Comparison of ENCODE assay signal across 18 cellular contexts in genomic region chr2:237282568-237283128, GRCh38.
DNase-seq lines count a peak whose midpoint lies in the region; ATAC-seq and TF ChIP-seq lines count a peak whose summit lies in the region.
"Had no signal": no experiment of that assay in that cellular context is flagged by ENCODE, and none has a peak within 500 bp of the region (broad histone marks: within the 10 kb centered on the region; RNA-seq: fewer than 3 reads in every experiment).

No MANE protein-coding gene starts in this region.

- H3K9me3 Mint-ChIP-seq in activated CD4-positive, alpha-beta T cell treated with anti-CD3 and anti-CD28 coated beads, Interleukin-2, amount 10 ng/mL, durations not matched to agents 7 days and 5 days, result peaks cover 2% of the 10 kb centered on the region
- H3K9me3 Mint-ChIP-seq: activated CD4-positive, alpha-beta memory T cell treated with anti-CD3 and anti-CD28 coated beads for 36 hours had no signal

- no peak overlapping the region for H3K4me3 ChIP-seq in AG10803 (ENCODE audit: low read length)
- H3K4me3 ChIP-seq in RWPE2 (ENCODE audit: severe bottlenecking), result no peak overlapping the region
- H3K4me3 ChIP-seq in fibroblast of mammary gland (ENCODE audit: control insufficient read depth, low read depth, low read length), result no peak overlapping the region
- no peak overlapping the region for H3K4me3 ChIP-seq in psoas muscle
- H3K4me3 ChIP-seq in SJCRH30, result no peak overlapping the region
- H3K4me3 ChIP-seq: GM12878, heart right ventricle had no signal

- H3K27ac ChIP-seq in RWPE2 (ENCODE audit: poor library complexity, severe bottlenecking), result peak overlapping the region; percentile 51
- peak overlapping the region; percentile 21 for H3K27ac ChIP-seq in psoas muscle
- no peak overlapping the region for H3K27ac ChIP-seq in SJCRH30

- no peaks in the 10 kb centered on the region for H3K9me3 ChIP-seq in RWPE2 (ENCODE audit: severe bottlenecking)
- H3K9me3 ChIP-seq in psoas muscle, result no peaks in the 10 kb centered on the region
- H3K9me3 ChIP-seq in SJCRH30 (replicated peaks), result no peaks in the 10 kb centered on the region
- H3K9me3 ChIP-seq: heart right ventricle had no signal

- CTCF ChIA-PET in activated CD4-positive, alpha-beta T cell treated with anti-CD3 and anti-CD28 coated beads, Interleukin-2, amount 10 ng/mL, durations not matched to agents 7 days and 5 days (lab: Charles Lee), result no interaction called here

- no peaks in the 10 kb centered on the region for H3K27me3 ChIP-seq in RWPE2 (ENCODE audit: insufficient read depth, poor library complexity, severe bottlenecking)
- H3K27me3 ChIP-seq in psoas muscle (ENCODE audit: insufficient read depth in 3 of 3, low read length in 2 of 3), result no peaks in the 10 kb centered on the region
- H3K27me3 ChIP-seq in SJCRH30, result no peaks in the 10 kb centered on the region
- H3K27me3 ChIP-seq: heart right ventricle had no signal

- no peak overlapping the region for H3K4me3 Mint-ChIP-seq in activated CD4-positive, alpha-beta T cell treated with anti-CD3 and anti-CD28 coated beads, Interleukin-2, amount 10 ng/mL, durations not matched to agents 7 days and 5 days
- H3K4me3 Mint-ChIP-seq: activated CD4-positive, alpha-beta memory T cell treated with anti-CD3 and anti-CD28 coated beads for 36 hours; activated naive CD4-positive, alpha-beta T cell treated with anti-CD3 and anti-CD28 coated beads for 36 hours had no signal

- no peak overlapping the region for H3K27ac Mint-ChIP-seq in activated CD4-positive, alpha-beta T cell treated with anti-CD3 and anti-CD28 coated beads, Interleukin-2, amount 10 ng/mL, durations not matched to agents 7 days and 5 days
- H3K27ac Mint-ChIP-seq: activated CD4-positive, alpha-beta memory T cell treated with anti-CD3 and anti-CD28 coated beads for 36 hours; activated naive CD4-positive, alpha-beta T cell treated with anti-CD3 and anti-CD28 coated beads for 36 hours had no signal

- TF ChIP-seq CTCF in AG10803 (conservative IDR thresholded peaks at IDR 0.05; ENCODE audit: low read length) (no peak), RWPE2 (IDR thresholded peaks at IDR 0.05; ENCODE audit: poor library complexity, severe bottlenecking) (no peak), fibroblast of mammary gland (conservative IDR thresholded peaks at IDR 0.05; ENCODE audit: control insufficient read depth, insufficient read depth, low read depth, low read length) (no peak), psoas muscle (IDR thresholded peaks at IDR 0.05) (no peak)

- WGBS in psoas muscle, 3 donors, result 68 to 100% (median 73%) methylated on average over 1 of the region's 1 CpG

- H3K4me1 ChIP-seq in RWPE2 (ENCODE audit: insufficient read depth, poor library complexity, severe bottlenecking) (peaks cover 24% of the 10 kb centered on the region), psoas muscle (peaks cover 27% of the 10 kb centered on the region), SJCRH30 (peaks cover 11% of the 10 kb centered on the region)

- POLR2A ChIA-PET in activated CD4-positive, alpha-beta T cell treated with anti-CD3 and anti-CD28 coated beads, Interleukin-2, amount 10 ng/mL, durations not matched to agents 7 days and 5 days (lab: Charles Lee), result no interaction called here

- intact Hi-C loops in psoas muscle (cut with DNase I) (no loop called here), cardiac septum (cut with DNase I) (loop anchor here (5.0 kb wide), 1 partner anchor 40 kb away; no protein-coding TSS in a partner anchor)

- no peaks in the 10 kb centered on the region for H3K4me1 Mint-ChIP-seq in activated CD4-positive, alpha-beta T cell treated with anti-CD3 and anti-CD28 coated beads, Interleukin-2, amount 10 ng/mL, durations not matched to agents 7 days and 5 days

- DNase-seq in AG10803 (ENCODE audit: low read depth), result peak; percentile 80
- DNase-seq in RWPE2 (ENCODE audit: low spot score), result no peak
- DNase-seq in fibroblast of mammary gland (ENCODE audit: low read depth), result peak; percentile 95
- no peak for DNase-seq in psoas muscle
- DNase-seq in cardiac septum (ENCODE audit: low spot score), result no peak
- DNase-seq in activated CD4-positive, alpha-beta T cell treated with anti-CD3 and anti-CD28 coated beads, Interleukin-2, amount 10 ng/mL, durations not matched to agents 7 days and 5 days, result no peak
- DNase-seq in NCI-H748 (lab: John Stamatoyannopoulos, UW; ENCODE audit: unreplicated experiment), result no peak
- no peak for DNase-seq in SJCRH30
- DNase-seq: activated CD4-positive, alpha-beta memory T cell treated with anti-CD3 and anti-CD28 coated beads for 36 hours; activated naive CD4-positive, alpha-beta T cell treated with anti-CD3 and anti-CD28 coated beads for 36 hours; activated T-cell treated with anti-CD3 and anti-CD28 coated beads, Interleukin-2, amount 50 U/mL, for 1 hour; cortex of kidney; heart right ventricle; Karpas-422; NCI-H774; stimulated activated CD4-positive, alpha-beta T cell treated with anti-CD3 and anti-CD28 coated beads, Interleukin-2, amount 100 ng/mL, for 48 hours had no signal

- H3K36me3 Mint-ChIP-seq in activated CD4-positive, alpha-beta T cell treated with anti-CD3 and anti-CD28 coated beads, Interleukin-2, amount 10 ng/mL, durations not matched to agents 7 days and 5 days (ENCODE audit: low read depth), result no peaks in the 10 kb centered on the region
- H3K36me3 Mint-ChIP-seq: activated CD4-positive, alpha-beta memory T cell treated with anti-CD3 and anti-CD28 coated beads for 36 hours had no signal

- H3K36me3 ChIP-seq in RWPE2 (ENCODE audit: low read depth), result no peaks in the 10 kb centered on the region
- H3K36me3 ChIP-seq in psoas muscle (ENCODE audit: insufficient read depth in 1 of 2, low read depth in 1 of 2), result no peaks in the 10 kb centered on the region
- H3K36me3 ChIP-seq in SJCRH30, result no peaks in the 10 kb centered on the region
- H3K36me3 ChIP-seq: heart right ventricle had no signal

- peaks cover 3% of the 10 kb centered on the region for H3K27me3 Mint-ChIP-seq in activated CD4-positive, alpha-beta T cell treated with anti-CD3 and anti-CD28 coated beads, Interleukin-2, amount 10 ng/mL, durations not matched to agents 7 days and 5 days

- ATAC-seq in RWPE2 (ENCODE audit: low read depth) (no peak; the same call in 2 of the 3 replicates), psoas muscle (no peak)
- ATAC-seq: GM12878, sciatic nerve had no signal

Comparison
In these comparisons a context has a peak if more than half of its experiments do, and no peak if none do; other contexts are left out.
1. DNase-seq: peak in AG10803 (single experiment) and fibroblast of mammary gland (single experiment); none in RWPE2 (single experiment), psoas muscle (0 of 2), cardiac septum (single experiment), activated CD4-positive, alpha-beta T cell treated with anti-CD3 and anti-CD28 coated beads, Interleukin-2, amount 10 ng/mL, durations not matched to agents 7 days and 5 days (single experiment), NCI-H748 (single experiment) and SJCRH30 (0 of 2).